ENCODE assay signal across 22 cellular contexts in genomic region chr7:45118830-45119452, GRCh38. TPM values are rescaled to one million over a fixed set of nuclear protein-coding genes. Genes with fewer than 3 reads are reported as not detected.
"Had no signal": no experiment of that assay in that cellular context is flagged by ENCODE, and none has a peak within 500 bp of the region (broad histone marks: within the 10 kb centered on the region; RNA-seq: fewer than 3 reads in every experiment).

No MANE protein-coding gene starts in this region.

- DNase-seq: activated CD4-positive, alpha-beta memory T cell treated with anti-CD3 and anti-CD28 coated beads, Interleukin-2, amount 10 ng/mL, durations not matched to agents 7 days and 5 days; activated CD4-positive, alpha-beta T cell treated with anti-CD3 and anti-CD28 coated beads for 36 hours; activated CD8-positive, alpha-beta memory T cell treated with anti-CD3 and anti-CD28 coated beads, Interleukin-2, amount 50 U/mL, for 4 hours; activated naive CD4-positive, alpha-beta T cell treated with Interleukin-2 at 50 U/mL for 16 hours; immature natural killer cell; left colon; mammary epithelial cell; mucosa of descending colon; naive thymus-derived CD8-positive, alpha-beta T cell; nucleus accumbens; right cardiac atrium; stimulated activated CD4-positive, alpha-beta T cell treated with anti-CD3 and anti-CD28 coated beads, Interleukin-1b, Interleukin-23, amount 100 ng/mL, for 48 hours; substantia nigra; T-cell had no signal

- H3K27ac ChIP-seq: esophagus muscularis mucosa, VCaP had no signal

- H3K27ac Mint-ChIP-seq: activated CD4-positive, alpha-beta memory T cell treated with anti-CD3 and anti-CD28 coated beads, Interleukin-2, amount 10 ng/mL, durations not matched to agents 7 days and 5 days; activated CD4-positive, alpha-beta T cell treated with anti-CD3 and anti-CD28 coated beads for 36 hours; activated T-helper 1 cell treated with anti-CD3 and anti-CD28 coated beads, Interleukin-12 subunit alpha, Interleukin-12 subunit beta, Interleukin-2, Interleukin-4 antibody, amounts not matched to agents 30 ng/mL and 10 ng/mL and 1 ng/mL, durations not matched to agents 14 hours and 24 hours and 36 hours; brain; stimulated activated memory B cell treated with anti-CD40 and anti-IgM and Interleukin-4, amounts not matched to agents 10 μg/mL and 1 μg/mL and 100 μg/mL, for 72 hours; T-cell; type B pancreatic cell had no signal

- H3K4me1 Mint-ChIP-seq: brain had no signal

- H3K9me3 Mint-ChIP-seq: activated CD4-positive, alpha-beta memory T cell treated with anti-CD3 and anti-CD28 coated beads, Interleukin-2, amount 10 ng/mL, durations not matched to agents 7 days and 5 days; activated T-helper 1 cell treated with anti-CD3 and anti-CD28 coated beads, Interleukin-12 subunit alpha, Interleukin-12 subunit beta, Interleukin-2, Interleukin-4 antibody, amounts not matched to agents 30 ng/mL and 10 ng/mL and 1 ng/mL, durations not matched to agents 14 hours and 24 hours and 36 hours; brain; immature natural killer cell; naive thymus-derived CD8-positive, alpha-beta T cell; stimulated activated memory B cell treated with anti-CD40 and anti-IgM and Interleukin-4, amounts not matched to agents 10 μg/mL and 1 μg/mL and 100 μg/mL, for 72 hours; T-cell; type B pancreatic cell had no signal

- H3K4me1 ChIP-seq: esophagus muscularis mucosa had no signal

- H3K36me3 ChIP-seq: esophagus muscularis mucosa had no signal

- H3K9me3 ChIP-seq: esophagus muscularis mucosa, mucosa of descending colon had no signal

- H3K4me3 Mint-ChIP-seq: activated CD4-positive, alpha-beta memory T cell treated with anti-CD3 and anti-CD28 coated beads, Interleukin-2, amount 10 ng/mL, durations not matched to agents 7 days and 5 days; activated CD4-positive, alpha-beta T cell treated with anti-CD3 and anti-CD28 coated beads for 36 hours; activated T-helper 1 cell treated with anti-CD3 and anti-CD28 coated beads, Interleukin-12 subunit alpha, Interleukin-12 subunit beta, Interleukin-2, Interleukin-4 antibody, amounts not matched to agents 30 ng/mL and 10 ng/mL and 1 ng/mL, durations not matched to agents 14 hours and 24 hours and 36 hours; brain; immature natural killer cell; naive thymus-derived CD8-positive, alpha-beta T cell; stimulated activated memory B cell treated with anti-CD40 and anti-IgM and Interleukin-4, amounts not matched to agents 10 μg/mL and 1 μg/mL and 100 μg/mL, for 72 hours; T-cell; type B pancreatic cell had no signal

- H3K36me3 Mint-ChIP-seq: brain; immature natural killer cell; naive thymus-derived CD8-positive, alpha-beta T cell; stimulated activated memory B cell treated with anti-CD40 and anti-IgM and Interleukin-4, amounts not matched to agents 10 μg/mL and 1 μg/mL and 100 μg/mL, for 72 hours; T-cell; type B pancreatic cell had no signal

- FAIRE-seq: endometrium had no signal

- ATAC-seq: activated CD4-positive, alpha-beta T cell treated with anti-CD3 and anti-CD28 coated beads for 36 hours; left colon; mucosa of descending colon; naive thymus-derived CD8-positive, alpha-beta T cell; right cardiac atrium; stimulated activated memory B cell treated with anti-CD40 and anti-IgM and Interleukin-4, amounts not matched to agents 10 μg/mL and 1 μg/mL and 100 μg/mL, for 72 hours; T-cell had no signal

- H3K4me3 ChIP-seq: esophagus muscularis mucosa, mucosa of descending colon had no signal

RNA-seq across cellular contexts. Expression of gene RAMP3, which starts 38.6 kb away (rescaled TPM):
- total RNA-seq: activated CD4-positive, alpha-beta memory T cell treated with anti-CD3 and anti-CD28 coated beads, Interleukin-2, amount 10 ng/mL, durations not matched to agents 7 days and 5 days; activated CD4-positive, alpha-beta T cell treated with anti-CD3 and anti-CD28 coated beads for 36 hours; activated T-helper 1 cell treated with anti-CD3 and anti-CD28 coated beads, Interleukin-12 subunit alpha, Interleukin-12 subunit beta, Interleukin-2, Interleukin-4 antibody, amounts not matched to agents 30 ng/mL and 10 ng/mL and 1 ng/mL, durations not matched to agents 14 hours and 24 hours and 36 hours; fibroblast of villous mesenchyme; mammary epithelial cell; naive thymus-derived CD8-positive, alpha-beta T cell had no signal
- polyA plus RNA-seq: immature natural killer cell; mammary epithelial cell; naive thymus-derived CD8-positive, alpha-beta T cell had no signal
